In genomic region chr2:173874899-173875247, GRCh38 we compare ENCODE assay signal across 10 cellular contexts.
DNase-seq lines count a peak whose midpoint lies in the region; ATAC-seq and TF ChIP-seq lines count a peak whose summit lies in the region.
"Had no signal": no experiment of that assay in that cellular context is flagged by ENCODE, and none has a peak within 500 bp of the region (broad histone marks: within the 10 kb centered on the region; RNA-seq: fewer than 3 reads in every experiment).

No MANE protein-coding gene starts in this region.

- DNase-seq in mucosa of descending colon (no peak), T-helper 9 cell (no peak), hepatic stellate cell (ENCODE audit: low spot score) (no peak), caudate nucleus (lab: John Stamatoyannopoulos, UW) (no peak)
- DNase-seq: GDM1 had no signal

- no peaks in the 10 kb centered on the region for H3K9me3 ChIP-seq in mucosa of descending colon

- intact Hi-C loops in mucosa of descending colon (cut with DNase I, micrococcal nuclease): no loop called here

- ATAC-seq in GM18868 (IDR thresholded peaks at IDR 0.05; ENCODE audit: unreplicated experiment): peak; percentile 94
- peak; percentile 99 for ATAC-seq in GM21786 (IDR thresholded peaks at IDR 0.05; ENCODE audit: unreplicated experiment)
- peak; percentile 83 for ATAC-seq in HG03565 (IDR thresholded peaks at IDR 0.05; ENCODE audit: unreplicated experiment)
- peak; percentile 49 for ATAC-seq in mucosa of descending colon
- ATAC-seq in HG03521 (IDR thresholded peaks at IDR 0.05; ENCODE audit: unreplicated experiment): no peak
- ATAC-seq: HepG2 had no signal

- no peaks in the 10 kb centered on the region for H3K36me3 ChIP-seq in mucosa of descending colon (ENCODE audit: low read depth)

- H3K27ac ChIP-seq in caudate nucleus (ENCODE audit: low read depth, low read length): no peak overlapping the region

- H3K4me3 ChIP-seq in mucosa of descending colon: no peak overlapping the region

- H3K4me1 ChIP-seq in mucosa of descending colon (ENCODE audit: low read depth): no peaks in the 10 kb centered on the region

- no peak for TF ChIP-seq CTCF in mucosa of descending colon (IDR thresholded peaks at IDR 0.05)
